In genomic region chr7:40763319-40764287, GRCh38 we compare ENCODE assay signal across 10 cellular contexts.
DNase-seq lines count a peak whose midpoint lies in the region; TF ChIP-seq lines count a peak whose summit lies in the region.
"Had no signal": no experiment of that assay in that cellular context is flagged by ENCODE, and none has a peak within 500 bp of the region (broad histone marks: within the 10 kb centered on the region; RNA-seq: fewer than 3 reads in every experiment).

No MANE protein-coding gene starts in this region.

- H3K9me3 ChIP-seq in GM23248 (ENCODE audit: low read depth) (no peaks in the 10 kb centered on the region), fibroblast of lung (ENCODE audit: control insufficient read depth, insufficient read depth, low read depth, low read length) (no peaks in the 10 kb centered on the region)

- H3K4me3 ChIP-seq in GM23248 (no peak overlapping the region), fibroblast of lung (replicated peaks in 1 of 4; ENCODE audit: control extremely low read depth in 1 of 4, insufficient read depth in 1 of 4, low read depth in 3 of 4, low read length in 4 of 4) (peak overlapping the region in 1 of 4 experiments; percentile 11)

- TF ChIP-seq CTCF in fibroblast of lung (conservative IDR thresholded peaks at IDR 0.05 in 1 of 2, IDR thresholded peaks at IDR 0.05 in 1 of 2; ENCODE audit: low read depth in 1 of 2, low read length in 2 of 2): peak; percentile 48 to 56

- no peaks in the 10 kb centered on the region for H3K36me3 ChIP-seq in GM23248 (ENCODE audit: low read depth)
- H3K36me3 ChIP-seq in fibroblast of lung (ENCODE audit: control insufficient read depth, insufficient read depth, low read length): no peaks in the 10 kb centered on the region

- H3K4me1 ChIP-seq in GM23248 (ENCODE audit: insufficient read depth): peaks cover 13% of the 10 kb centered on the region
- H3K4me1 ChIP-seq in fibroblast of lung (ENCODE audit: control insufficient read depth, extremely low read depth, insufficient read depth, low read length): peaks cover 5% of the 10 kb centered on the region

- H3K27ac ChIP-seq in GM23248 (no peak overlapping the region), fibroblast of lung (ENCODE audit: insufficient read depth, low read length) (peak overlapping the region; percentile 8)

- H4K20me1 ChIP-seq in GM23248 (ENCODE audit: insufficient read depth): no peaks in the 10 kb centered on the region
- H4K20me1 ChIP-seq in fibroblast of lung (ENCODE audit: control insufficient read depth, extremely low read depth, insufficient read depth, low read length): no peaks in the 10 kb centered on the region

- no peaks in the 10 kb centered on the region for H3K9me2 ChIP-seq in GM23248 (ENCODE audit: insufficient read depth)

- peak overlapping the region; percentile 7 for H3K4me2 ChIP-seq in GM23248 (ENCODE audit: unreplicated experiment)
- H3K4me2 ChIP-seq in fibroblast of lung (ENCODE audit: extremely low read depth, insufficient read depth, low read length): peak overlapping the region; percentile 67

- 70 to 77% methylated on average over 9 of the region's 9 CpGs for WGBS in GM23248 (ENCODE audit: low coverage in 1 of 2, low lambda C conversion rate in 2 of 2, missing lambda C conversion rate in 2 of 2), 2 experiments

- H3K79me2 ChIP-seq in GM23248 (ENCODE audit: insufficient read depth): no peaks in the 10 kb centered on the region
- H3K79me2 ChIP-seq in fibroblast of lung (ENCODE audit: control insufficient read depth, insufficient read depth, low read length): no peaks in the 10 kb centered on the region

- no peaks in the 10 kb centered on the region for H3K27me3 ChIP-seq in GM23248 (replicated peaks; ENCODE audit: insufficient read depth)
- H3K27me3 ChIP-seq in fibroblast of lung (ENCODE audit: control insufficient read depth, insufficient read depth, low read length): no peaks in the 10 kb centered on the region

- DNase-seq in GM23248: peak; percentile 49
- DNase-seq in OCI-M1 (lab: John Stamatoyannopoulos, UW): peak; percentile 4
- DNase-seq in fibroblast of lung (ENCODE audit: low read depth in 2 of 2): peak; percentile 64 to 82
- DNase-seq in smooth muscle cell of the brain vasculature (ENCODE audit: low read depth, low spot score): peak; percentile 28
- no peak for DNase-seq in cerebellar nuclear complex (lab: John Stamatoyannopoulos, UW)
- no peak for DNase-seq in hypothalamus (lab: John Stamatoyannopoulos, UW)
- no peak for DNase-seq in activated CD4-positive, alpha-beta T cell treated with anti-CD3 and anti-CD28 coated beads, Interleukin-2, amount 50 U/mL, for 1 hour
- DNase-seq: activated T-cell treated with anti-CD3 and anti-CD28 coated beads, Interleukin-2, amount 50 U/mL, for 72 hours; GF-D8; NCI-H510A treated with DMSO at 0.1 percent for 48 hours had no signal

- H3K9ac ChIP-seq in GM23248 (no peak overlapping the region), fibroblast of lung (ENCODE audit: insufficient read depth, low read length) (no peak overlapping the region)

- H3F3A ChIP-seq in GM23248 (ENCODE audit: insufficient read depth): no peaks in the 10 kb centered on the region

- in situ Hi-C loops in GM23248 (cut with MboI): no loop called here

- H2AFZ ChIP-seq in GM23248 (no peak overlapping the region), fibroblast of lung (ENCODE audit: low read length) (no peak overlapping the region)

Comparison
In these comparisons a context has a peak if more than half of its experiments do, and no peak if none do; other contexts are left out.
1. DNase-seq: peak in GM23248 (single experiment), OCI-M1 (single experiment), fibroblast of lung (2 of 2) and smooth muscle cell of the brain vasculature (single experiment); none in cerebellar nuclear complex (0 of 2), hypothalamus (0 of 51) and activated CD4-positive, alpha-beta T cell treated with anti-CD3 and anti-CD28 coated beads, Interleukin-2, amount 50 U/mL, for 1 hour (single experiment).